36 cellular contexts compared by ENCODE assay signal in genomic region chr16:85255777-85256176, GRCh38.
"Had no signal": no experiment of that assay in that cellular context is flagged by ENCODE, and none has a peak within 500 bp of the region (broad histone marks: within the 10 kb centered on the region; RNA-seq: fewer than 3 reads in every experiment).

No MANE protein-coding gene starts in this region.

- H3K27ac Mint-ChIP-seq: activated CD4-positive, alpha-beta memory T cell treated with anti-CD3 and anti-CD28 coated beads, Interleukin-2, amount 10 ng/mL, durations not matched to agents 7 days and 5 days; activated CD4-positive, alpha-beta T cell treated with anti-CD3 and anti-CD28 coated beads for 36 hours; activated CD4-positive, alpha-beta T cell treated with anti-CD3 and anti-CD28 coated beads, Interleukin-2, amount 10 ng/mL, durations not matched to agents 7 days and 5 days; activated CD8-positive, alpha-beta memory T cell treated with anti-CD3 and anti-CD28 coated beads, Interleukin-2, amount 10 ng/mL, durations not matched to agents 7 days and 5 days; activated CD8-positive, alpha-beta T cell treated with anti-CD3 and anti-CD28 coated beads, Interleukin-2, amount 10 ng/mL, durations not matched to agents 7 days and 5 days; activated naive CD4-positive, alpha-beta T cell treated with anti-CD3 and anti-CD28 coated beads, Interleukin-2, amount 10 ng/mL, durations not matched to agents 7 days and 5 days; activated naive CD4-positive, alpha-beta T cell treated with anti-CD3 and anti-CD28 coated beads, Interleukin-2, amount 50 U/mL, for 24 hours; activated naive CD8-positive, alpha-beta T cell; activated naive CD8-positive, alpha-beta T cell treated with anti-CD3 and anti-CD28 coated beads, Interleukin-2, amount 10 ng/mL, durations not matched to agents 7 days and 5 days; activated naive CD8-positive, alpha-beta T cell treated with anti-CD3 and anti-CD28 coated beads, Interleukin-2, amount 50 U/mL, for 24 hours; activated T-cell treated with anti-CD3 and anti-CD28 coated beads, Interleukin-2, amount 50 U/mL, for 24 hours; activated T-helper 2 cell treated with anti-CD3 and anti-CD28 coated beads, Interferon-gamma antibody, Interleukin-2, Interleukin-4, amounts not matched to agents 10 μg/mL and 5 μg/mL and 100 μg/mL, durations not matched to agents 14 hours and 24 hours and 36 hours; brain; T-helper 1 cell treated with Interleukin-12 subunit alpha and Interleukin-12 subunit beta and Interleukin-4 antibody, amounts not matched to agents 30 μg/mL and 1 μg/mL, for 36 hours; T-helper 2 cell treated with Interferon-gamma antibody and Interleukin-4, amounts not matched to agents 5 μg/mL and 100 μg/mL, for 36 hours had no signal

- H3K4me1 ChIP-seq: ascending aorta had no signal

- H3K27ac ChIP-seq: ascending aorta, cardiac muscle cell, VCaP had no signal

- H3K27me3 Mint-ChIP-seq: activated CD4-positive, alpha-beta T cell treated with anti-CD3 and anti-CD28 coated beads for 36 hours; activated CD4-positive, alpha-beta T cell treated with anti-CD3 and anti-CD28 coated beads, Interleukin-2, amount 10 ng/mL, durations not matched to agents 7 days and 5 days had no signal

- H3K4me3 ChIP-seq: ascending aorta, cardiac muscle cell had no signal

- ATAC-seq: activated CD4-positive, alpha-beta T cell treated with anti-CD3 and anti-CD28 coated beads for 36 hours; activated CD4-positive, CD25-positive, alpha-beta regulatory T cell treated with anti-CD3 and anti-CD28 coated beads, Interleukin-2, amount 50 U/mL, for 24 hours; activated CD8-positive, alpha-beta memory T cell treated with anti-CD3 and anti-CD28 coated beads, Interleukin-2, amount 10 ng/mL, durations not matched to agents 7 days and 5 days; activated CD8-positive, alpha-beta T cell treated with anti-CD3 and anti-CD28 coated beads, Interleukin-2, amount 10 ng/mL, durations not matched to agents 7 days and 5 days; activated naive CD8-positive, alpha-beta T cell treated with anti-CD3 and anti-CD28 coated beads, Interleukin-2, amount 50 U/mL, for 24 hours had no signal

- H3K36me3 Mint-ChIP-seq: activated CD8-positive, alpha-beta memory T cell treated with anti-CD3 and anti-CD28 coated beads, Interleukin-2, amount 10 ng/mL, durations not matched to agents 7 days and 5 days; activated naive CD4-positive, alpha-beta T cell treated with anti-CD3 and anti-CD28 coated beads, Interleukin-2, amount 10 ng/mL, durations not matched to agents 7 days and 5 days; activated naive CD4-positive, alpha-beta T cell treated with anti-CD3 and anti-CD28 coated beads, Interleukin-2, amount 50 U/mL, for 24 hours; activated naive CD8-positive, alpha-beta T cell; activated naive CD8-positive, alpha-beta T cell treated with anti-CD3 and anti-CD28 coated beads, Interleukin-2, amount 10 ng/mL, durations not matched to agents 7 days and 5 days; brain had no signal

- H3K27me3 ChIP-seq: ascending aorta, cardiac muscle cell had no signal

- H3K9me3 ChIP-seq: ascending aorta had no signal

- H3K4me3 Mint-ChIP-seq: activated CD4-positive, alpha-beta memory T cell treated with anti-CD3 and anti-CD28 coated beads, Interleukin-2, amount 10 ng/mL, durations not matched to agents 7 days and 5 days; activated CD4-positive, alpha-beta T cell treated with anti-CD3 and anti-CD28 coated beads for 36 hours; activated CD4-positive, alpha-beta T cell treated with anti-CD3 and anti-CD28 coated beads, Interleukin-2, amount 10 ng/mL, durations not matched to agents 7 days and 5 days; activated CD8-positive, alpha-beta memory T cell treated with anti-CD3 and anti-CD28 coated beads, Interleukin-2, amount 10 ng/mL, durations not matched to agents 7 days and 5 days; activated CD8-positive, alpha-beta T cell treated with anti-CD3 and anti-CD28 coated beads, Interleukin-2, amount 10 ng/mL, durations not matched to agents 7 days and 5 days; activated naive CD4-positive, alpha-beta T cell treated with anti-CD3 and anti-CD28 coated beads, Interleukin-2, amount 10 ng/mL, durations not matched to agents 7 days and 5 days; activated naive CD4-positive, alpha-beta T cell treated with anti-CD3 and anti-CD28 coated beads, Interleukin-2, amount 50 U/mL, for 24 hours; activated naive CD8-positive, alpha-beta T cell; activated naive CD8-positive, alpha-beta T cell treated with anti-CD3 and anti-CD28 coated beads, Interleukin-2, amount 10 ng/mL, durations not matched to agents 7 days and 5 days; activated naive CD8-positive, alpha-beta T cell treated with anti-CD3 and anti-CD28 coated beads, Interleukin-2, amount 50 U/mL, for 24 hours; activated T-cell treated with anti-CD3 and anti-CD28 coated beads, Interleukin-2, amount 50 U/mL, for 24 hours; brain; central memory CD8-positive, alpha-beta T cell; T-helper 1 cell treated with Interleukin-12 subunit alpha and Interleukin-12 subunit beta and Interleukin-4 antibody, amounts not matched to agents 30 μg/mL and 1 μg/mL, for 36 hours; T-helper 2 cell treated with Interferon-gamma antibody and Interleukin-4, amounts not matched to agents 5 μg/mL and 100 μg/mL, for 36 hours had no signal

- DNase-seq: activated CD4-positive, alpha-beta memory T cell treated with anti-CD3 and anti-CD28 coated beads, Interleukin-2, amount 10 ng/mL, durations not matched to agents 7 days and 5 days; activated CD4-positive, alpha-beta T cell treated with anti-CD3 and anti-CD28 coated beads for 1 hour; activated CD4-positive, alpha-beta T cell treated with anti-CD3 and anti-CD28 coated beads for 36 hours; activated CD4-positive, alpha-beta T cell treated with anti-CD3 and anti-CD28 coated beads for 48 hours; activated CD4-positive, alpha-beta T cell treated with anti-CD3 and anti-CD28 coated beads, Interleukin-2, amount 10 ng/mL, durations not matched to agents 7 days and 5 days; activated CD4-positive, alpha-beta T cell treated with anti-CD3 and anti-CD28 coated beads, Interleukin-2, amount 50 U/mL, for 48 hours; activated CD4-positive, CD25-positive, alpha-beta regulatory T cell; activated CD8-positive, alpha-beta memory T cell treated with anti-CD3 and anti-CD28 coated beads for 24 hours; activated CD8-positive, alpha-beta memory T cell treated with anti-CD3 and anti-CD28 coated beads, Interleukin-2, amount 10 ng/mL, durations not matched to agents 7 days and 5 days; activated CD8-positive, alpha-beta memory T cell treated with anti-CD3 and anti-CD28 coated beads, Interleukin-2, amount 50 U/mL, for 48 hours; activated CD8-positive, alpha-beta T cell treated with anti-CD3 and anti-CD28 coated beads, Interleukin-2, amount 10 ng/mL, durations not matched to agents 7 days and 5 days; activated effector memory CD4-positive, alpha-beta T cell treated with Interleukin-2 at 50 U/mL for 16 hours; activated gamma-delta T cell; activated naive CD4-positive, alpha-beta T cell treated with anti-CD3 and anti-CD28 coated beads, Interleukin-2, amount 10 ng/mL, durations not matched to agents 7 days and 5 days; activated naive CD4-positive, alpha-beta T cell treated with Interleukin-2 at 50 U/mL for 16 hours; activated naive CD8-positive, alpha-beta T cell treated with anti-CD3 and anti-CD28 coated beads, Interleukin-2, amount 10 ng/mL, durations not matched to agents 7 days and 5 days; activated naive CD8-positive, alpha-beta T cell treated with anti-CD3 and anti-CD28 coated beads, Interleukin-2, amount 50 U/mL, for 24 hours; activated T-cell treated with anti-CD3 and anti-CD28 coated beads, Interleukin-2, amount 50 U/mL, for 24 hours; activated T-cell treated with anti-CD3 and anti-CD28 coated beads, Interleukin-2, amount 50 U/mL, for 48 hours; amygdala; anterior cingulate cortex; caudate nucleus; cerebellar nuclear complex; T-helper 2 cell; T-helper 9 cell had no signal

- H3K4me1 Mint-ChIP-seq: activated CD4-positive, alpha-beta memory T cell treated with anti-CD3 and anti-CD28 coated beads, Interleukin-2, amount 10 ng/mL, durations not matched to agents 7 days and 5 days; activated CD4-positive, alpha-beta T cell treated with anti-CD3 and anti-CD28 coated beads for 36 hours; activated naive CD4-positive, alpha-beta T cell treated with anti-CD3 and anti-CD28 coated beads, Interleukin-2, amount 50 U/mL, for 24 hours; central memory CD8-positive, alpha-beta T cell had no signal

- H3K36me3 ChIP-seq: ascending aorta, cardiac muscle cell had no signal

- H3K9me3 Mint-ChIP-seq: activated CD4-positive, alpha-beta memory T cell treated with anti-CD3 and anti-CD28 coated beads, Interleukin-2, amount 10 ng/mL, durations not matched to agents 7 days and 5 days; activated CD4-positive, alpha-beta T cell treated with anti-CD3 and anti-CD28 coated beads, Interleukin-2, amount 10 ng/mL, durations not matched to agents 7 days and 5 days; activated naive CD4-positive, alpha-beta T cell treated with anti-CD3 and anti-CD28 coated beads, Interleukin-2, amount 10 ng/mL, durations not matched to agents 7 days and 5 days; activated naive CD4-positive, alpha-beta T cell treated with anti-CD3 and anti-CD28 coated beads, Interleukin-2, amount 50 U/mL, for 24 hours; activated naive CD8-positive, alpha-beta T cell treated with anti-CD3 and anti-CD28 coated beads, Interleukin-2, amount 10 ng/mL, durations not matched to agents 7 days and 5 days; activated naive CD8-positive, alpha-beta T cell treated with anti-CD3 and anti-CD28 coated beads, Interleukin-2, amount 50 U/mL, for 24 hours; activated T-cell treated with anti-CD3 and anti-CD28 coated beads, Interleukin-2, amount 50 U/mL, for 24 hours; activated T-helper 2 cell treated with anti-CD3 and anti-CD28 coated beads, Interferon-gamma antibody, Interleukin-2, Interleukin-4, amounts not matched to agents 10 μg/mL and 5 μg/mL and 100 μg/mL, durations not matched to agents 14 hours and 24 hours and 36 hours; central memory CD8-positive, alpha-beta T cell; T-helper 1 cell treated with Interleukin-12 subunit alpha and Interleukin-12 subunit beta and Interleukin-4 antibody, amounts not matched to agents 30 μg/mL and 1 μg/mL, for 36 hours; T-helper 2 cell treated with Interferon-gamma antibody and Interleukin-4, amounts not matched to agents 5 μg/mL and 100 μg/mL, for 36 hours had no signal
